ENCODE assay signal across 24 cellular contexts in genomic region chr10:73339436-73339835, GRCh38. TPM values are rescaled to one million over a fixed set of nuclear protein-coding genes. Genes with fewer than 3 reads are reported as not detected.
DNase-seq lines count a peak whose midpoint lies in the region; ATAC-seq and TF ChIP-seq lines count a peak whose summit lies in the region.
"Had no signal": no experiment of that assay in that cellular context is flagged by ENCODE, and none has a peak within 500 bp of the region (broad histone marks: within the 10 kb centered on the region; RNA-seq: fewer than 3 reads in every experiment).

No MANE protein-coding gene starts in this region.

- no peaks in the 10 kb centered on the region for H3K36me3 Mint-ChIP-seq in WTC11
- no peaks in the 10 kb centered on the region for H3K36me3 Mint-ChIP-seq in activated CD8-positive, alpha-beta T cell treated with anti-CD3 and anti-CD28 coated beads for 36 hours (ENCODE audit: low read depth)
- H3K36me3 Mint-ChIP-seq: activated naive CD8-positive, alpha-beta T cell; CD4-positive, CD25-positive, alpha-beta regulatory T cell had no signal

- H3K27ac ChIP-seq in heart right ventricle: peak overlapping the region in 1 of 10 donors; percentile 8
- H3K27ac ChIP-seq in effector memory CD4-positive, alpha-beta T cell (ENCODE audit: insufficient read depth, low read length, poor library complexity, severe bottlenecking): no peak overlapping the region
- H3K27ac ChIP-seq: GM23248, testis, vagina had no signal

- H3K4me1 Mint-ChIP-seq in WTC11: 0 out of 2 replicates have a peak, but pooled peaks cover 2% of the 10 kb centered on the region
- H3K4me1 Mint-ChIP-seq in activated CD8-positive, alpha-beta T cell treated with anti-CD3 and anti-CD28 coated beads for 36 hours (ENCODE audit: low read depth): no peaks in the 10 kb centered on the region
- H3K4me1 Mint-ChIP-seq: CD4-positive, CD25-positive, alpha-beta regulatory T cell; neural crest cell had no signal

- H3K27me3 Mint-ChIP-seq in WTC11 (ENCODE audit: low read depth): no peaks in the 10 kb centered on the region
- H3K27me3 Mint-ChIP-seq in activated CD8-positive, alpha-beta T cell treated with anti-CD3 and anti-CD28 coated beads for 36 hours: no peaks in the 10 kb centered on the region
- H3K27me3 Mint-ChIP-seq: activated naive CD8-positive, alpha-beta T cell; CD4-positive, CD25-positive, alpha-beta regulatory T cell had no signal

- WGBS in heart right ventricle, 2 donors: 88 to 90% methylated on average over 7 of the region's 7 CpGs

- DNase-seq in HT1080 (ENCODE audit: low read depth) (peak; percentile 30), WTC11 (ENCODE audit: low spot score) (no peak), heart right ventricle (peak in 1 of 2 donors; percentile 29), retinal pigment epithelial cell (ENCODE audit: low read depth) (peak; percentile 20), COLO668 (lab: John Stamatoyannopoulos, UW; ENCODE audit: unreplicated experiment) (no peak)
- DNase-seq in activated CD8-positive, alpha-beta T cell treated with anti-CD3 and anti-CD28 coated beads for 36 hours: no peak
- no peak for DNase-seq in effector memory CD4-positive, alpha-beta T cell
- DNase-seq: activated CD4-positive, alpha-beta T cell treated with anti-CD3 and anti-CD28 coated beads, Interleukin-2, amount 50 U/mL, for 4 hours; activated CD4-positive, CD25-positive, alpha-beta regulatory T cell; CD4-positive, CD25-positive, alpha-beta regulatory T cell; dermis blood vessel endothelial cell; glutamatergic neuron; kidney glomerular epithelial cell; NCI-H187; NCI-H524; NK-92 treated with Interleukin-12 subunit alpha and Interleukin-12 subunit beta, amount 100 ng/mL, for 24 hours; stimulated activated naive CD4-positive, alpha-beta T cell; testis had no signal

- no peaks in the 10 kb centered on the region for H3K9me3 ChIP-seq in heart right ventricle
- H3K9me3 ChIP-seq in effector memory CD4-positive, alpha-beta T cell (ENCODE audit: control insufficient read depth, low read length): no peaks in the 10 kb centered on the region
- H3K9me3 ChIP-seq: testis, vagina had no signal

- no peaks in the 10 kb centered on the region for H3K27me3 ChIP-seq in heart right ventricle
- no peaks in the 10 kb centered on the region for H3K27me3 ChIP-seq in effector memory CD4-positive, alpha-beta T cell (replicated peaks; ENCODE audit: control insufficient read depth, insufficient read depth, low read length, poor library complexity, severe bottlenecking)
- H3K27me3 ChIP-seq: testis, vagina had no signal

- no peak overlapping the region for H3K4me3 Mint-ChIP-seq in WTC11
- no peak overlapping the region for H3K4me3 Mint-ChIP-seq in activated CD8-positive, alpha-beta T cell treated with anti-CD3 and anti-CD28 coated beads for 36 hours
- H3K4me3 Mint-ChIP-seq: activated naive CD8-positive, alpha-beta T cell; CD4-positive, CD25-positive, alpha-beta regulatory T cell; neural crest cell had no signal

- H3K27ac Mint-ChIP-seq in WTC11: no peak overlapping the region
- no peak overlapping the region for H3K27ac Mint-ChIP-seq in activated CD8-positive, alpha-beta T cell treated with anti-CD3 and anti-CD28 coated beads for 36 hours
- H3K27ac Mint-ChIP-seq: activated naive CD8-positive, alpha-beta T cell; CD4-positive, CD25-positive, alpha-beta regulatory T cell had no signal

- intact Hi-C loops in heart right ventricle (cut with DNase I): no loop called here
- intact Hi-C loops in activated CD8-positive, alpha-beta T cell treated with anti-CD3 and anti-CD28 coated beads for 36 hours (cut with micrococcal nuclease): no loop called here

- H3K4me1 ChIP-seq in heart right ventricle: no peaks in the 10 kb centered on the region
- no peaks in the 10 kb centered on the region for H3K4me1 ChIP-seq in effector memory CD4-positive, alpha-beta T cell (ENCODE audit: control insufficient read depth, insufficient read depth, low read length, poor library complexity, severe bottlenecking)
- H3K4me1 ChIP-seq: testis, vagina had no signal

- peak; percentile 66 for ATAC-seq in WTC11
- ATAC-seq in heart right ventricle: peak in 7 of 8 donors; percentile 55 to 96 (median 85)
- no peak for ATAC-seq in activated CD8-positive, alpha-beta T cell treated with anti-CD3 and anti-CD28 coated beads for 36 hours
- ATAC-seq in GM18511 (IDR thresholded peaks at IDR 0.05; ENCODE audit: unreplicated experiment): no peak
- ATAC-seq: GM12878 had no signal

- no peaks in the 10 kb centered on the region for H3K9me3 Mint-ChIP-seq in WTC11
- H3K9me3 Mint-ChIP-seq in activated CD8-positive, alpha-beta T cell treated with anti-CD3 and anti-CD28 coated beads for 36 hours: no peaks in the 10 kb centered on the region
- H3K9me3 Mint-ChIP-seq: CD4-positive, CD25-positive, alpha-beta regulatory T cell; neural crest cell had no signal

- POLR2A ChIA-PET in WTC11 (lab: Charles Lee): no interaction called here
- POLR2A ChIA-PET in activated CD8-positive, alpha-beta T cell treated with anti-CD3 and anti-CD28 coated beads for 36 hours (lab: Charles Lee): no interaction called here

- H3K4me3 ChIP-seq in heart right ventricle: no peak overlapping the region
- no peak overlapping the region for H3K4me3 ChIP-seq in retinal pigment epithelial cell (ENCODE audit: low read length)
- no peak overlapping the region for H3K4me3 ChIP-seq in effector memory CD4-positive, alpha-beta T cell (ENCODE audit: insufficient read depth, low read depth, low read length, poor library complexity, severe bottlenecking)
- H3K4me3 ChIP-seq: GM12878, GM23248, testis, vagina had no signal

- peaks cover 0 to 5% (median 0%) of the 10 kb centered on the region in 9 donors for H3K36me3 ChIP-seq in heart right ventricle
- no peaks in the 10 kb centered on the region for H3K36me3 ChIP-seq in effector memory CD4-positive, alpha-beta T cell (ENCODE audit: control insufficient read depth, insufficient read depth, low read length)
- H3K36me3 ChIP-seq: vagina had no signal

- TF ChIP-seq CTCF in WTC11 (IDR thresholded peaks at IDR 0.05) (no peak), heart right ventricle (IDR thresholded peaks at IDR 0.05) (no peak), retinal pigment epithelial cell (conservative IDR thresholded peaks at IDR 0.05; ENCODE audit: low read depth, low read length) (no peak)
- no peak for TF ChIP-seq CTCF in activated CD8-positive, alpha-beta T cell treated with anti-CD3 and anti-CD28 coated beads for 36 hours (IDR thresholded peaks at IDR 0.05)

- CTCF ChIA-PET in WTC11 (lab: Charles Lee): no interaction called here
- CTCF ChIA-PET in activated CD8-positive, alpha-beta T cell treated with anti-CD3 and anti-CD28 coated beads for 36 hours (lab: Charles Lee): interaction anchor here (1.1 kb wide), 1 partner anchor 230 kb away, joined by 3 read pairs; no protein-coding TSS in a partner anchor

TF ChIP-seq in WTC11, 78 proteins besides CTCF, POLR2A, EP300 and RAD21 (continues in another document):
- TF ChIP-seq, protein P1, sequence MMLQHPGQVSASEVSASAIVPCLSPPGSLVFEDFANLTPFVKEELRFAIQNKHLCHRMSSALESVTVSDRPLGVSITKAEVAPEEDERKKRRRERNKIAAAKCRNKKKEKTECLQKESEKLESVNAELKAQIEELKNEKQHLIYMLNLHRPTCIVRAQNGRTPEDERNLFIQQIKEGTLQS (CRISPR knock-in tag; conservative IDR thresholded peaks at IDR 0.05): no peak
- TF ChIP-seq ZNF281 (CRISPR knock-in tag; IDR thresholded peaks at IDR 0.05) (no peak), ZNF416 (CRISPR knock-in tag; IDR thresholded peaks at IDR 0.05) (no peak), NR1H2 (CRISPR knock-in tag; IDR thresholded peaks at IDR 0.05) (no peak), FOXJ3 (CRISPR knock-in tag; IDR thresholded peaks at IDR 0.05; ENCODE audit: borderline replicate concordance) (no peak), ZNF138 (CRISPR knock-in tag; conservative IDR thresholded peaks at IDR 0.05) (no peak)
- TF ChIP-seq, protein P2, sequence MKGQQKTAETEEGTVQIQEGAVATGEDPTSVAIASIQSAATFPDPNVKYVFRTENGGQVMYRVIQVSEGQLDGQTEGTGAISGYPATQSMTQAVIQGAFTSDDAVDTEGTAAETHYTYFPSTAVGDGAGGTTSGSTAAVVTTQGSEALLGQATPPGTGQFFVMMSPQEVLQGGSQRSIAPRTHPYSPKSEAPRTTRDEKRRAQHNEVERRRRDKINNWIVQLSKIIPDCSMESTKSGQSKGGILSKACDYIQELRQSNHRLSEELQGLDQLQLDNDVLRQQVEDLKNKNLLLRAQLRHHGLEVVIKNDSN (CRISPR knock-in tag; IDR thresholded peaks at IDR 0.05): no peak

RNA-seq across cellular contexts. Expression of gene CFAP70, which starts 19.2 kb away (rescaled TPM):
- 0.03 and 0.43 TPM in 2 replicates for total RNA-seq in HT1080 (2014; rRNA removed; shearing (Covaris generic))
- 0.03 and 0.08 TPM in 2 replicates for polyA plus RNA-seq in HT1080 (2015; cell fraction: cytosol; rRNA removed)
- polyA plus RNA-seq in HT1080 (2015; cell fraction: nucleus; rRNA removed): 0.57 and 0.77 TPM in 2 replicates
- total RNA-seq in WTC11 (2021): 0.31 to 0.73 TPM (median 0.39 TPM) in 3 replicates
- total RNA-seq in heart right ventricle: 1 to 10 TPM in 9 of 10 donors, under 1 TPM in 1; 0.87 to 3.9 (median 1.9) TPM
- polyA plus RNA-seq in heart right ventricle: 1 to 10 TPM in 1 of 2 donors, under 1 TPM in 1; 0.25 to 5.4 TPM
- under 1 TPM; 0.51 to 0.59 TPM for total RNA-seq in activated CD8-positive, alpha-beta T cell treated with anti-CD3 and anti-CD28 coated beads for 36 hours

Comparison
In these comparisons a context has a peak if more than half of its experiments do, and no peak if none do; other contexts are left out.
1. DNase-seq: peak in HT1080 (single experiment) and retinal pigment epithelial cell (single experiment); none in WTC11 (single experiment), activated CD8-positive, alpha-beta T cell treated with anti-CD3 and anti-CD28 coated beads for 36 hours (single experiment), effector memory CD4-positive, alpha-beta T cell (0 of 3) and COLO668 (single experiment).
2. ATAC-seq: peak in WTC11 (single experiment) and heart right ventricle (7 of 8); none in activated CD8-positive, alpha-beta T cell treated with anti-CD3 and anti-CD28 coated beads for 36 hours (single experiment) and GM18511 (single experiment).